Comparison of ENCODE assay signal across 24 cellular contexts in the genomic region with DNA sequence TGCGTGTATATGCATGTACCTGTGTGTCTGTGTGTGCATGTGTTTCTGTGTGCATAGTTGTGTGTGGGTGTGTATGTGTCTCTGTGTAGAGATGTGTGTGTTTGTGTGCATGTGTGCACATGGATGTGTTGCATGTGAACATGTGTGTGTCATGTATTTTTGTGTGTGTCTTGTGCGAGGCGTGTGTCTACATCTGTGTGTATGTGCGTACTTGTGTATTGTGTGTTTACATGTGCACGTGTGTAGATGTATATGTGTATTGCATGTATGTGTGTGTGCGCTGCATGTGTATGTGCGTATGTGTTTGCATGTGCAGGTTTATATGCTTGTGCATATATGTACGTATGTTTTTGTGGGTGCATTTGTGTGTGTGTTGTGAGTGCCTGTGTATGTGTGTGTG.
DNase-seq lines count a peak whose midpoint lies in the region; ATAC-seq, FAIRE-seq and TF ChIP-seq lines count a peak whose summit lies in the region.
"Had no signal": no experiment of that assay in that cellular context is flagged by ENCODE, and none has a peak within 500 bp of the region (broad histone marks: within the 10 kb centered on the region; RNA-seq: fewer than 3 reads in every experiment).

No MANE protein-coding gene starts in this region.

- H3K23ac ChIP-seq in mesenchymal stem cell (ENCODE audit: low read length in 2 of 2) (no peak overlapping the region), trophoblast cell (ENCODE audit: low read length) (no peak overlapping the region)

- ATAC-seq in HepG2 (no peak), right lobe of liver (no peak), HG03432 (IDR thresholded peaks at IDR 0.05; ENCODE audit: unreplicated experiment) (no peak)
- ATAC-seq: A549 had no signal

- H3K27me3 ChIP-seq in HepG2 (ENCODE audit: control insufficient read depth in 1 of 2, insufficient read depth in 2 of 2, low read length in 2 of 2) = peaks cover 2 to 13% of the 10 kb centered on the region in 2 experiments; a peak in 2 of 5 replicates
- H3K27me3 ChIP-seq in right lobe of liver = no peaks in the 10 kb centered on the region
- H3K27me3 ChIP-seq in bronchial epithelial cell (ENCODE audit: control insufficient read depth, insufficient read depth, low read length) = no peaks in the 10 kb centered on the region
- no peaks in the 10 kb centered on the region for H3K27me3 ChIP-seq in mesenchymal stem cell (ENCODE audit: control insufficient read depth in 1 of 2, insufficient read depth in 1 of 2, low read length in 2 of 2)
- no peaks in the 10 kb centered on the region for H3K27me3 ChIP-seq in trophoblast cell (ENCODE audit: insufficient read depth, low read length)

- TF ChIP-seq RAD21 in HepG2 (CRISPR knock-in tag; IDR thresholded peaks at IDR 0.05) = no peak

- H4K8ac ChIP-seq in mesenchymal stem cell (ENCODE audit: low read length) (peak overlapping the region; percentile 31), trophoblast cell (ENCODE audit: low read depth, low read length) (no peak overlapping the region)

- in situ Hi-C loops in HepG2 (cut with HindIII; ENCODE audit: extremely low pct_ligation_motif_present, low pct_unique_long_range_greater_than_20kb) (no loop called here), GM13976 (cut with MboI; ENCODE audit: low sequenced_read_pairs, unreplicated experiment) (no loop called here)

- TF ChIP-seq EP300 in HepG2 (IDR thresholded peaks at IDR 0.05; ENCODE audit: low read depth in 2 of 2, low read length in 2 of 2) = no peak
- TF ChIP-seq EP300 in HepG2 (CRISPR knock-in tag; IDR thresholded peaks at IDR 0.05; ENCODE audit: borderline replicate concordance) = no peak

- H4K91ac ChIP-seq in mesenchymal stem cell (ENCODE audit: low read length) (no peak overlapping the region), trophoblast cell (ENCODE audit: low read depth, low read length) (no peak overlapping the region)

- no peak overlapping the region for H2BK15ac ChIP-seq in mesenchymal stem cell (ENCODE audit: low read depth, poor library complexity, severe bottlenecking)

- H3K36me3 ChIP-seq in HepG2 (replicated peaks in 1 of 2; ENCODE audit: control insufficient read depth in 1 of 2, insufficient read depth in 2 of 2, low read length in 2 of 2) (no peaks in the 10 kb centered on the region), right lobe of liver (no peaks in the 10 kb centered on the region), bronchial epithelial cell (ENCODE audit: control insufficient read depth, insufficient read depth, low read length) (no peaks in the 10 kb centered on the region), mesenchymal stem cell (ENCODE audit: control insufficient read depth in 1 of 2, insufficient read depth in 2 of 2, low read depth in 1 of 2, low read length in 2 of 2) (no peaks in the 10 kb centered on the region), trophoblast cell (ENCODE audit: control insufficient read depth in 1 of 2, insufficient read depth in 2 of 2, low read length in 2 of 2) (no peaks in the 10 kb centered on the region)

- no peak for FAIRE-seq in HepG2 (lab: Jason Lieb, UNC)
- FAIRE-seq in bronchial epithelial cell (lab: Jason Lieb, UNC) = peak; percentile 32
- FAIRE-seq: A549, G401.6, GM12892, GM18507 had no signal

- H3K79me2 ChIP-seq in HepG2 (ENCODE audit: insufficient read depth, low read length) (no peaks in the 10 kb centered on the region), trophoblast cell (ENCODE audit: control insufficient read depth, insufficient read depth, low read length, poor library complexity) (no peaks in the 10 kb centered on the region)

- WGBS in HepG2 (ENCODE audit: low lambda C conversion rate) = 53% methylated on average over 8 of the region's 8 CpGs
- WGBS in right lobe of liver (ENCODE audit: insufficient coverage, low coverage, low lambda C conversion rate, missing lambda C conversion rate) = 78% methylated on average over 7 of the region's 8 CpGs
- 93% methylated on average over 8 of the region's 8 CpGs for WGBS in mesenchymal stem cell
- no CpG with 5 or more reads among the region's 8 CpGs for WGBS in trophoblast cell (ENCODE audit: extremely low coverage, insufficient coverage, insufficient read length)

- no peak overlapping the region for H3K27ac ChIP-seq in HepG2 (ENCODE audit: extremely low read length, insufficient read depth, low read length)
- no peak overlapping the region for H3K27ac ChIP-seq in right lobe of liver
- H3K27ac ChIP-seq in mesenchymal stem cell (ENCODE audit: low read length, poor library complexity, severe bottlenecking) = no peak overlapping the region
- H3K27ac ChIP-seq in trophoblast cell (ENCODE audit: low read depth, low read length) = no peak overlapping the region
- H3K27ac ChIP-seq: 22Rv1, A549 had no signal

- H3K79me1 ChIP-seq in mesenchymal stem cell (replicated peaks; ENCODE audit: low read length, poor library complexity, severe bottlenecking) = no peaks in the 10 kb centered on the region
- no peaks in the 10 kb centered on the region for H3K79me1 ChIP-seq in trophoblast cell (ENCODE audit: low read length)

- no peak overlapping the region for H3K4me3 ChIP-seq in HepG2 (replicated peaks in 1 of 3; ENCODE audit: insufficient read depth in 1 of 3, low read depth in 2 of 3, low read length in 3 of 3)
- H3K4me3 ChIP-seq in right lobe of liver = no peak overlapping the region
- H3K4me3 ChIP-seq in bronchial epithelial cell (ENCODE audit: low read depth, low read length) = no peak overlapping the region
- H3K4me3 ChIP-seq in mesenchymal stem cell (ENCODE audit: insufficient read depth in 1 of 2, low read depth in 1 of 2, low read length in 2 of 2) = no peak overlapping the region
- H3K4me3 ChIP-seq in trophoblast cell (ENCODE audit: low read depth, low read length) = peak overlapping the region; percentile 18
- H3K4me3 ChIP-seq: A549 had no signal

- no TSS peak for BruUV-seq in HepG2 (replicated peaks; lab: Mats Ljungman, UMichigan)

- H2BK12ac ChIP-seq in mesenchymal stem cell (ENCODE audit: low read length in 2 of 2) (no peak overlapping the region), trophoblast cell (ENCODE audit: low read length) (no peak overlapping the region)

- DNase-seq in HepG2 (ENCODE audit: low spot score) (no peak), right lobe of liver (no peak), bronchial epithelial cell (ENCODE audit: low read depth) (no peak), mesenchymal stem cell (no peak), trophoblast cell (no peak), GM13976 (ENCODE audit: low spot score) (no peak), cardiac septum (ENCODE audit: low spot score) (no peak)
- DNase-seq: ACHN; AML-193; C1 segment of cervical spinal cord; Calu3; CD4-positive, alpha-beta memory T cell; COR-L47; DMS153; DND-41; GOT3; H7; HCEC 1CT had no signal

- no peak overlapping the region for H4K12ac ChIP-seq in trophoblast cell (ENCODE audit: low read depth, low read length)

- intact Hi-C loops in HepG2 (cut with micrococcal nuclease; ENCODE audit: unreplicated experiment) (no loop called here), right lobe of liver (cut with DNase I) (no loop called here), cardiac septum (cut with DNase I) (no loop called here)

- H3K4me1 ChIP-seq in HepG2 (ENCODE audit: insufficient read depth, low read length) = no peaks in the 10 kb centered on the region
- no peaks in the 10 kb centered on the region for H3K4me1 ChIP-seq in right lobe of liver
- H3K4me1 ChIP-seq in mesenchymal stem cell (ENCODE audit: control insufficient read depth, insufficient read depth, low read depth, low read length) = no peaks in the 10 kb centered on the region
- no peaks in the 10 kb centered on the region for H3K4me1 ChIP-seq in trophoblast cell (ENCODE audit: control insufficient read depth in 1 of 2, insufficient read depth in 2 of 2, low read length in 2 of 2)
- H3K4me1 ChIP-seq: A549 had no signal

- H2BK120ac ChIP-seq in mesenchymal stem cell (ENCODE audit: low read depth, low read length) (no peak overlapping the region), trophoblast cell (ENCODE audit: insufficient read depth, low read length, poor library complexity) (no peak overlapping the region)

- H2AK5ac ChIP-seq in mesenchymal stem cell (ENCODE audit: low read length, severe bottlenecking) = no peak overlapping the region
- H2AK5ac ChIP-seq in trophoblast cell (ENCODE audit: low read length) = no peak overlapping the region

- no peak overlapping the region for H3K18ac ChIP-seq in mesenchymal stem cell (ENCODE audit: low read depth in 1 of 2, low read length in 2 of 2)
- H3K18ac ChIP-seq in trophoblast cell (ENCODE audit: low read length) = no peak overlapping the region

- H3K14ac ChIP-seq in mesenchymal stem cell (ENCODE audit: low read length in 2 of 2) = no peak overlapping the region
- no peak overlapping the region for H3K14ac ChIP-seq in trophoblast cell (ENCODE audit: low read length)

- H3K4me2 ChIP-seq in HepG2 (ENCODE audit: low read depth, low read length) (no peak overlapping the region), mesenchymal stem cell (ENCODE audit: low read length, poor library complexity, severe bottlenecking) (no peak overlapping the region), trophoblast cell (ENCODE audit: low read length) (no peak overlapping the region)
- H3K4me2 ChIP-seq: A549 had no signal

- CTCF ChIA-PET in HepG2 (lab: Yijun Ruan, JAX; ENCODE audit: low intra/inter-chr PET ratio, low total read pairs) = no interaction called here

- no peak for TF ChIP-seq POLR2A in HepG2 (IDR thresholded peaks at IDR 0.05; ENCODE audit: insufficient read depth in 1 of 2, low read depth in 2 of 2, low read length in 2 of 2)
- no peak for TF ChIP-seq POLR2A in right lobe of liver (IDR thresholded peaks at IDR 0.05)

- POLR2A ChIA-PET in HepG2 (lab: Yijun Ruan, JAX) = no interaction called here

- H2BK5ac ChIP-seq in mesenchymal stem cell (ENCODE audit: low read depth, low read length, poor library complexity, severe bottlenecking) (no peak overlapping the region), trophoblast cell (ENCODE audit: low read depth, low read length, poor library complexity) (no peak overlapping the region)

- TF ChIP-seq CTCF in HepG2 (CRISPR knock-in tag; IDR thresholded peaks at IDR 0.05) (no peak), right lobe of liver (IDR thresholded peaks at IDR 0.05) (no peak), bronchial epithelial cell (IDR thresholded peaks at IDR 0.05; ENCODE audit: insufficient read depth, low read length, severe bottlenecking) (no peak), GM13976 (IDR thresholded peaks at IDR 0.05; ENCODE audit: borderline replicate concordance, control extremely low read depth, extremely low read depth, insufficient read depth, missing control alignments) (no peak)

- no peak overlapping the region for H3K9ac ChIP-seq in HepG2 (ENCODE audit: insufficient read depth, low read depth, low read length)
- no peak overlapping the region for H3K9ac ChIP-seq in mesenchymal stem cell (ENCODE audit: low read length)
- H3K9ac ChIP-seq in trophoblast cell (ENCODE audit: low read length) = no peak overlapping the region

- H2AFZ ChIP-seq in HepG2 (ENCODE audit: low read length) (no peak overlapping the region), mesenchymal stem cell (ENCODE audit: low read depth, low read length) (no peak overlapping the region), trophoblast cell (ENCODE audit: insufficient read depth, low read length, poor library complexity) (no peak overlapping the region)

- H4K20me1 ChIP-seq in HepG2 (ENCODE audit: insufficient read depth, low read length) = no peaks in the 10 kb centered on the region

- H3K4ac ChIP-seq in mesenchymal stem cell (ENCODE audit: low read depth in 1 of 2, low read length in 2 of 2) = no peak overlapping the region
- H3K4ac ChIP-seq in trophoblast cell (ENCODE audit: low read depth, low read length) = no peak overlapping the region

- no peaks in the 10 kb centered on the region for H3K9me3 ChIP-seq in HepG2 (ENCODE audit: low read length)
- no peaks in the 10 kb centered on the region for H3K9me3 ChIP-seq in right lobe of liver
- peaks cover 4% of the 10 kb centered on the region for H3K9me3 ChIP-seq in mesenchymal stem cell (ENCODE audit: control insufficient read depth, low read length)
- peaks cover 5% of the 10 kb centered on the region for H3K9me3 ChIP-seq in trophoblast cell (ENCODE audit: insufficient read depth, low read depth, low read length)
- H3K9me3 ChIP-seq: A549 had no signal
